In genomic region chr5:149551227-149552037, GRCh38 we compare ENCODE assay signal across 8 cellular contexts. TPM values are rescaled to one million over a fixed set of nuclear protein-coding genes. Genes with fewer than 3 reads are reported as not detected.
DNase-seq lines count a peak whose midpoint lies in the region; ATAC-seq and TF ChIP-seq lines count a peak whose summit lies in the region.

Gene CSNK1A1 (minus strand): TSS chr5:149551439. CDS start chr5:149550964, 475 bp downstream.

- peak within 1 kb of the TSS; percentile 88 to 100 (median 99) for H3K27ac ChIP-seq in heart right ventricle
- peak within 1 kb of the TSS; percentile 99 for H3K27ac ChIP-seq in upper lobe of right lung

- H3K4me1 ChIP-seq in heart right ventricle = peaks cover 7 to 49% (median 40%) of the 10 kb centered on the region in 9 donors
- H3K4me1 ChIP-seq in upper lobe of right lung = peaks cover 32% of the 10 kb centered on the region

- TF ChIP-seq CTCF in GM13977 (IDR thresholded peaks at IDR 0.05; ENCODE audit: extremely low read depth, insufficient read depth, missing control alignments) = peak; percentile 62
- peak; percentile 64 to 87 (median 81) for TF ChIP-seq CTCF in heart right ventricle (IDR thresholded peaks at IDR 0.05)
- peak; percentile 79 for TF ChIP-seq CTCF in upper lobe of right lung (IDR thresholded peaks at IDR 0.05)

- H3K36me3 ChIP-seq in heart right ventricle = peaks cover 0 to 35% (median 9%) of the 10 kb centered on the region in 9 donors
- peaks cover 32% of the 10 kb centered on the region for H3K36me3 ChIP-seq in upper lobe of right lung

- peak within 1 kb of the TSS; percentile 53 to 99 (median 84) for H3K4me3 ChIP-seq in heart right ventricle
- H3K4me3 ChIP-seq in upper lobe of right lung = peak within 1 kb of the TSS; percentile 99

- H3K9me3 ChIP-seq in heart right ventricle (no peaks in the 10 kb centered on the region), upper lobe of right lung (no peaks in the 10 kb centered on the region)

- peak; percentile 98 for DNase-seq in GM13977 (ENCODE audit: low spot score)
- DNase-seq in NCI-H146 treated with DMSO at 0.1 percent for 48 hours (lab: John Stamatoyannopoulos, UW; ENCODE audit: unreplicated experiment) = peak; percentile 90
- DNase-seq in amniotic epithelial cell (ENCODE audit: low read depth) = peak; percentile 97
- DNase-seq in heart right ventricle = peak; percentile 98 to 99
- DNase-seq in posterior vena cava (ENCODE audit: low spot score) = peak; percentile 100
- peak; percentile 100 for DNase-seq in upper lobe of right lung

- ATAC-seq in HG02884 (IDR thresholded peaks at IDR 0.05; ENCODE audit: unreplicated experiment) (peak; percentile 87), heart right ventricle (peak; percentile 96 to 99 (median 98)), upper lobe of right lung (peak; percentile 97)

- intact Hi-C loops in T-helper 1 cell treated with Interleukin-12 subunit alpha and Interleukin-12 subunit beta and Interleukin-4 antibody, amounts not matched to agents 30 ng/mL and 1 ng/mL, for 36 hours (cut with micrococcal nuclease) = loop anchor here (1.0 to 10.0 kb wide), 15 partner anchors 13 to 1767 kb away; partner anchors contain the start of genes ANXA6, GRPEL2, HMGXB3 and JAKMIP2
- intact Hi-C loops in heart right ventricle (cut with DNase I) (loop anchor here in 7 of 10 donors (1.0 to 10.0 kb wide), 8 partner anchors 34 to 109 kb away; no protein-coding TSS in a partner anchor), posterior vena cava (cut with DNase I) (loop anchor here in 1 of 2 donors (5.0 kb wide), 1 partner anchor 109 kb away; no protein-coding TSS in a partner anchor), upper lobe of right lung (cut with DNase I) (loop anchor here (5.0 kb wide), 1 partner anchor 109 kb away; no protein-coding TSS in a partner anchor)

- 0% methylated on average over 67 of the region's 67 CpGs for whole genome bisulfite sequencing in heart right ventricle, 2 donors

- in situ Hi-C loops in GM13977 (cut with MboI; ENCODE audit: low pct_unique_long_range_greater_than_20kb, low sequenced_read_pairs, unreplicated experiment) = no loop called here

- H3K27me3 ChIP-seq in heart right ventricle (no peaks in the 10 kb centered on the region), upper lobe of right lung (no peaks in the 10 kb centered on the region)

RNA-seq across cellular contexts. Expression of gene CSNK1A1, which starts in this region (rescaled TPM):
- total RNA-seq in T-helper 1 cell treated with Interleukin-12 subunit alpha and Interleukin-12 subunit beta and Interleukin-4 antibody, amounts not matched to agents 30 ng/mL and 1 ng/mL, for 36 hours = 189 TPM in 2 replicates
- total RNA-seq in heart right ventricle = 100 to 1,000 TPM; 174 to 363 (median 224) TPM
- 10 to 100 TPM; 47.9 to 76.0 TPM for polyA plus RNA-seq in heart right ventricle
- total RNA-seq in posterior vena cava = 100 to 1,000 TPM; 223 to 231 TPM
- 191 TPM for total RNA-seq in upper lobe of right lung

Comparison
In these comparisons a context has a peak if more than half of its experiments do, and no peak if none do; other contexts are left out.
1. Peak in every context shown above with its lines: DNase-seq, ATAC-seq, H3K4me3 ChIP-seq and H3K27ac ChIP-seq.